ENCODE assay signal across 31 cellular contexts in the genomic region with DNA sequence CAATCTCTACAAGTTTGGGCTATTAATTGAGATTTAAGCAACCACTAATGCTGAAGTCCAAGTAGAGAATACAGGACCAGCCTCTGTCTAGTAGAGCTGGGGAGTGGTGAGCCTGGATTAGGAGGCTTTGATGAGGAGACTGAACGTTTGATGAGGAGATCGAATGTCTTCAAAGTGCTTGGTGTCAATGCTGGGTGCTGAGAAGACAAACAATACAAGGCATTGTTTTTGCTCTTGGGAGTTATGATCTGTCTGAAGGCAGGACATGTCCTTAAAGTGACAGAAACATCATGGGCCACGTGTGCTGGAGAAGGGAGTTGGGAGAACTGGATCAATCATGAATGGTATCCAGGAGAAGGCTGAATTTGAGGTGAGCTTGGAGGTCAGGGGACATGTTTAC.
"Had no signal": no experiment of that assay in that cellular context is flagged by ENCODE, and none has a peak within 500 bp of the region (broad histone marks: within the 10 kb centered on the region; RNA-seq: fewer than 3 reads in every experiment).

No MANE protein-coding gene starts in this region.

- ATAC-seq: activated CD4-positive, alpha-beta T cell treated with anti-CD3 and anti-CD28 coated beads for 36 hours; activated CD8-positive, alpha-beta memory T cell treated with anti-CD3 and anti-CD28 coated beads, Interleukin-2, amount 10 ng/mL, durations not matched to agents 7 days and 5 days; activated CD8-positive, alpha-beta T cell treated with anti-CD3 and anti-CD28 coated beads, Interleukin-2, amount 10 ng/mL, durations not matched to agents 7 days and 5 days; activated naive CD8-positive, alpha-beta T cell treated with anti-CD3 and anti-CD28 coated beads, Interleukin-2, amount 50 U/mL, for 24 hours; body of pancreas; gastroesophageal sphincter had no signal

- H3K4me1 ChIP-seq: adrenal gland, body of pancreas, colonic mucosa, esophagus squamous epithelium, gastroesophageal sphincter had no signal

- DNase-seq: activated CD4-positive, alpha-beta memory T cell treated with anti-CD3 and anti-CD28 coated beads for 36 hours; activated CD4-positive, alpha-beta T cell treated with anti-CD3 and anti-CD28 coated beads for 36 hours; activated CD4-positive, alpha-beta T cell treated with anti-CD3 and anti-CD28 coated beads, Interleukin-2, amount 10 ng/mL, durations not matched to agents 24 days and 14 days; activated CD4-positive, CD25-positive, alpha-beta regulatory T cell; activated CD4-positive, CD25-positive, alpha-beta regulatory T cell treated with anti-CD3 and anti-CD28 coated beads, Interleukin-2, amount 50 U/mL, for 72 hours; activated CD8-positive, alpha-beta memory T cell treated with anti-CD3 and anti-CD28 coated beads, Interleukin-2, amount 10 ng/mL, durations not matched to agents 7 days and 5 days; activated CD8-positive, alpha-beta memory T cell treated with anti-CD3 and anti-CD28 coated beads, Interleukin-2, amount 50 U/mL, for 4 hours; activated CD8-positive, alpha-beta T cell treated with anti-CD3 and anti-CD28 coated beads, Interleukin-2, amount 10 ng/mL, durations not matched to agents 7 days and 5 days; activated effector memory CD4-positive, alpha-beta T cell treated with anti-CD3 and anti-CD28 coated beads, Interleukin-2, amount 50 U/mL, for 16 hours; activated naive CD4-positive, alpha-beta T cell treated with anti-CD3 and anti-CD28 coated beads for 36 hours; activated naive CD8-positive, alpha-beta T cell treated with anti-CD3 and anti-CD28 coated beads for 36 hours; activated naive CD8-positive, alpha-beta T cell treated with anti-CD3 and anti-CD28 coated beads, Interleukin-2, amount 50 U/mL, for 24 hours; activated T-cell treated with anti-CD3 and anti-CD28 coated beads, Interleukin-2, amount 50 U/mL, for 1 hour; activated T-cell treated with anti-CD3 and anti-CD28 coated beads, Interleukin-2, amount 50 U/mL, for 48 hours; adrenal gland; amygdala; aorta; body of pancreas; central memory CD4-positive, alpha-beta T cell; cerebellar nuclear complex; colonic mucosa; effector CD8-positive, alpha-beta T cell; esophagus squamous epithelium; foreskin melanocyte; head of caudate nucleus; T-helper 2 cell had no signal

- H3K4me3 ChIP-seq: adrenal gland, body of pancreas, cardiac muscle cell, colonic mucosa, esophagus squamous epithelium, gastroesophageal sphincter had no signal

- H3K27ac ChIP-seq: adrenal gland, body of pancreas, cardiac muscle cell, colonic mucosa, epithelial cell of prostate, esophagus squamous epithelium, gastroesophageal sphincter had no signal

- H3K9me3 ChIP-seq: adrenal gland, body of pancreas, colonic mucosa, esophagus squamous epithelium, gastroesophageal sphincter had no signal

- H3K27me3 ChIP-seq: adrenal gland, body of pancreas, cardiac muscle cell, colonic mucosa, esophagus squamous epithelium, gastroesophageal sphincter had no signal

- FAIRE-seq: endometrium, endothelial cell of umbilical vein had no signal

- H3K36me3 ChIP-seq: adrenal gland, cardiac muscle cell, colonic mucosa, esophagus squamous epithelium, gastroesophageal sphincter had no signal
